ENCODE assay signal across 10 cellular contexts in the genomic region with DNA sequence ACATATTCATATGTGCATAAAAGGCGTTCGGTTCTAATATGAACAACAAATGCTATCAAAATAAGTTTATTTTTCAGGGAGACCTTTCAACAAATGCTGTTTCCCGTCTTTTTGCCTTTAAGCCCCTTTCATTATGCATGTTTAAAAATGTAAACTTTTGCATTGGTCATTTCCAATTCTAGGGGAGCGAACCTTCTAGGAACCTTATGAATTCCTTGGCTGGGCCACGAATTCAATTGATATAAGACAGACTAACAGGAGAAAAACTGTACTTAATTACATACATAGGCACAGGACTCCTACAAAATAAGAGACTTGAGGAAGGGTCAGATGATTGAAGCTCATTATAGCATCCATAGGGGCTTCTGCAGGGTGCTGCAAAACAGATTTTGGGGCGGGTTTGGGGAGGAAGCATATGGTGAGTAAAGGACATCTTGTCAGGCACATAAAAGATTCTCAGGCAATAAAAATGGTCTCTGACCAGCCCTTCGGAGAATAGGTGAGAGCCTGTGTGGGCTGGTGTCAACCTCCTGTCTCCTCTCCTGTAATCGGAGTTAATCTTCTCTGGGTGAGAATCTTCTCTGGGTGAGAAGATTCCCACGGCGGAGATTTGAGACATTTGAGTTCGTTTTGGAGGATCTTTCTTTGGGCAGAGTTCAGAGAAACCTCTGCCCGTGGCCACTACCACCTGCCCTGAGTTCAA. TPM values are rescaled to one million over a fixed set of nuclear protein-coding genes. Genes with fewer than 3 reads are reported as not detected.
A peak's percentile ranks its signal among the peaks of the same experiment; 100 is the strongest.
DNase-seq lines count a peak whose midpoint lies in the region; ATAC-seq and TF ChIP-seq lines count a peak whose summit lies in the region.
"Had no signal": no experiment of that assay in that cellular context is flagged by ENCODE, and none has a peak within 500 bp of the region (broad histone marks: within the 10 kb centered on the region; RNA-seq: fewer than 3 reads in every experiment).

No MANE protein-coding gene starts in this region.

- no peaks in the 10 kb centered on the region for H3K9me3 Mint-ChIP-seq in activated T-cell treated with anti-CD3 and anti-CD28 coated beads, Interleukin-2, amount 50 U/mL, for 24 hours
- H3K9me3 Mint-ChIP-seq: stimulated activated naive CD8-positive, alpha-beta T cell treated with anti-CD3 and anti-CD28 coated beads, Interleukin-15, amount 100 ng/mL, for 72 hours had no signal

- H3K27ac ChIP-seq in VCaP (peak overlapping the region; percentile 86), psoas muscle (no peak overlapping the region)

- H3K4me3 ChIP-seq in epithelial cell of esophagus (ENCODE audit: low read length) (peak overlapping the region; percentile 42), psoas muscle (peak overlapping the region; percentile 66)

- H3K27ac Mint-ChIP-seq in activated T-cell treated with anti-CD3 and anti-CD28 coated beads, Interleukin-2, amount 50 U/mL, for 24 hours = no peak overlapping the region
- H3K27ac Mint-ChIP-seq: stimulated activated naive CD8-positive, alpha-beta T cell treated with anti-CD3 and anti-CD28 coated beads, Interleukin-15, amount 100 ng/mL, for 72 hours had no signal

- WGBS in psoas muscle, 3 donors = 35 to 41% (median 36%) methylated on average over 12 of the region's 12 CpGs

- intact Hi-C loops in psoas muscle (cut with DNase I) = loop anchor here in 1 of 2 donors (5.0 to 10.0 kb wide), 3 partner anchors 91 to 258 kb away; a partner anchor contains a TSS

- H3K36me3 Mint-ChIP-seq in activated T-cell treated with anti-CD3 and anti-CD28 coated beads, Interleukin-2, amount 50 U/mL, for 24 hours (ENCODE audit: low read depth) = no peaks in the 10 kb centered on the region

- H3K9me3 ChIP-seq in psoas muscle = no peaks in the 10 kb centered on the region

- H3K4me3 Mint-ChIP-seq in activated T-cell treated with anti-CD3 and anti-CD28 coated beads, Interleukin-2, amount 50 U/mL, for 24 hours = peak overlapping the region; percentile 76

- H3K4me1 ChIP-seq in psoas muscle = peaks cover 17% of the 10 kb centered on the region

- peaks cover 0 to 95% (median 27%) of the 10 kb centered on the region in 3 donors for H3K27me3 ChIP-seq in psoas muscle (ENCODE audit: insufficient read depth in 3 of 3, low read length in 2 of 3)

- peaks cover 86% of the 10 kb centered on the region for H3K27me3 Mint-ChIP-seq in activated T-cell treated with anti-CD3 and anti-CD28 coated beads, Interleukin-2, amount 50 U/mL, for 24 hours

- no peak for TF ChIP-seq CTCF in VCaP (conservative IDR thresholded peaks at IDR 0.05)
- no peak for TF ChIP-seq CTCF in epithelial cell of esophagus (IDR thresholded peaks at IDR 0.05; ENCODE audit: insufficient read depth, low read depth, low read length, missing control alignments)
- no peak for TF ChIP-seq CTCF in psoas muscle (IDR thresholded peaks at IDR 0.05)

- H3K36me3 ChIP-seq in psoas muscle (ENCODE audit: insufficient read depth in 1 of 2, low read depth in 1 of 2) = no peaks in the 10 kb centered on the region

- ATAC-seq in psoas muscle (no peak), HG03520 (IDR thresholded peaks at IDR 0.05; ENCODE audit: unreplicated experiment) (no peak), HG03442 (IDR thresholded peaks at IDR 0.05; ENCODE audit: unreplicated experiment) (no peak)

- H3K4me1 Mint-ChIP-seq in activated T-cell treated with anti-CD3 and anti-CD28 coated beads, Interleukin-2, amount 50 U/mL, for 24 hours (ENCODE audit: low read depth) = peaks cover 52% of the 10 kb centered on the region

- no peak for DNase-seq in activated T-cell treated with anti-CD3 and anti-CD28 coated beads, Interleukin-2, amount 50 U/mL, for 24 hours
- DNase-seq in activated T-cell treated with anti-CD3 and anti-CD28 coated beads, Interleukin-2, amount 50 U/mL, for 48 hours = no peak
- DNase-seq in epithelial cell of esophagus (ENCODE audit: low read depth) = no peak
- DNase-seq in psoas muscle = no peak
- no peak for DNase-seq in NCI-H1930 (lab: John Stamatoyannopoulos, UW)

RNA-seq across cellular contexts. Expression of a gene that starts 1.7 kb away (rescaled TPM):
- total RNA-seq in psoas muscle = 1 to 10 TPM in 2 of 4 donors, under 1 TPM in 2; 0.60 to 1.3 (median 1.0) TPM
- polyA plus RNA-seq in psoas muscle = under 1 TPM; 0.12 to 0.23 (median 0.15) TPM
- polyA plus RNA-seq: IMR-90 had no signal
